Comparison of ENCODE assay signal across 25 cellular contexts in the genomic region with DNA sequence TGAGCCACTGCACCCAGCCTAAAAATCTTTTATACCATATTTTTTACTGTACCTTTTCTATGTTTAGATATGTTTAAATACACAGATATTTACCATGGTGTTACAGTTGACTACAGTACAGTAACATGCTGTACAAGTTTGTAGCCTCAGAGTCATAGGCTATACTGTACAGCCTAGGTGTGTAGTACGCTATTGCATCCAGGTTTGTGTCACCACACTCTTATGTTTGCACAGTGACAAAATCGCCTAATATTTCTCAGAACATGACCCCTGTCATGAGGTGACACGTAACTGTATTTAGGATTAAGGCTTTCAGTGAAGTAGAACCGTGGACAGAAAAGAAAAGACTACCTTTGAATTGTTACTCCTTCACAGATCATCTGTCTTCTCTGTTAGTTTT.
DNase-seq lines count a peak whose midpoint lies in the region; ATAC-seq, FAIRE-seq and TF ChIP-seq lines count a peak whose summit lies in the region.
"Had no signal": no experiment of that assay in that cellular context is flagged by ENCODE, and none has a peak within 500 bp of the region (broad histone marks: within the 10 kb centered on the region; RNA-seq: fewer than 3 reads in every experiment).

No MANE protein-coding gene starts in this region.

- no peak overlapping the region for H3K27ac ChIP-seq in HepG2 (ENCODE audit: extremely low read length, insufficient read depth, low read length)
- H3K27ac ChIP-seq: BLaER1 had no signal

- in situ Hi-C loops in HepG2 (cut with HindIII; ENCODE audit: extremely low pct_ligation_motif_present, low pct_unique_long_range_greater_than_20kb), result no loop called here

- no peak for TF ChIP-seq EP300 in HepG2 (IDR thresholded peaks at IDR 0.05; ENCODE audit: low read depth in 2 of 2, low read length in 2 of 2)
- TF ChIP-seq EP300 in HepG2 (CRISPR knock-in tag; IDR thresholded peaks at IDR 0.05; ENCODE audit: borderline replicate concordance), result no peak

- no peak for ATAC-seq in WTC11
- ATAC-seq in esophagus mucosa, result peak; percentile 97
- no peak for ATAC-seq in HepG2
- ATAC-seq in GM18873 (IDR thresholded peaks at IDR 0.05; ENCODE audit: low FRiP score, unreplicated experiment), result no peak
- ATAC-seq in activated CD4-positive, CD25-positive, alpha-beta regulatory T cell treated with anti-CD3 and anti-CD28 coated beads, Interleukin-2, amount 50 U/mL, for 24 hours, result no peak
- ATAC-seq: GM12878 had no signal

- TF ChIP-seq POLR2A in HepG2 (IDR thresholded peaks at IDR 0.05; ENCODE audit: insufficient read depth in 1 of 2, low read depth in 2 of 2, low read length in 2 of 2), result no peak
- no peak for TF ChIP-seq POLR2A in GM12891 (IDR thresholded peaks at IDR 0.05; ENCODE audit: low read depth, low read length)

- H3K4me3 Mint-ChIP-seq in WTC11, result no peak overlapping the region
- H3K4me3 Mint-ChIP-seq: CD14-positive monocyte; CD4-positive, alpha-beta memory T cell; CD4-positive, CD25-positive, alpha-beta regulatory T cell; CD8-positive, alpha-beta memory T cell had no signal

- no peaks in the 10 kb centered on the region for H3K9me3 Mint-ChIP-seq in WTC11
- H3K9me3 Mint-ChIP-seq: CD4-positive, alpha-beta memory T cell; CD8-positive, alpha-beta memory T cell had no signal

- WGBS in HepG2 (ENCODE audit: low lambda C conversion rate), result 95% methylated on average over 4 of the region's 4 CpGs

- no peak overlapping the region for H3K4me3 ChIP-seq in HepG2 (replicated peaks in 1 of 3; ENCODE audit: insufficient read depth in 1 of 3, low read depth in 2 of 3, low read length in 3 of 3)
- H3K4me3 ChIP-seq: BLaER1, GM12878 had no signal

- H3K36me3 ChIP-seq in HepG2 (replicated peaks in 1 of 2; ENCODE audit: control insufficient read depth in 1 of 2, insufficient read depth in 2 of 2, low read length in 2 of 2), result peaks cover 9 to 45% of the 10 kb centered on the region in 2 experiments
- H3K36me3 ChIP-seq: BE2C had no signal

- peaks cover 47% of the 10 kb centered on the region for H3K4me1 Mint-ChIP-seq in WTC11
- H3K4me1 Mint-ChIP-seq: CD14-positive monocyte; CD4-positive, CD25-positive, alpha-beta regulatory T cell; CD8-positive, alpha-beta memory T cell had no signal

- POLR2A ChIA-PET in WTC11 (lab: Charles Lee), result no interaction called here
- POLR2A ChIA-PET in HepG2 (lab: Yijun Ruan, JAX), result no interaction called here

- 0 out of 2 replicates have a peak overlapping the region, but pooled peaks have one; percentile 49 for H3K27ac Mint-ChIP-seq in WTC11
- H3K27ac Mint-ChIP-seq: CD14-positive monocyte; CD4-positive, alpha-beta memory T cell; CD4-positive, CD25-positive, alpha-beta regulatory T cell; CD8-positive, alpha-beta memory T cell had no signal

- H3K4me1 ChIP-seq in HepG2 (ENCODE audit: insufficient read depth, low read length), result peaks cover 86% of the 10 kb centered on the region
- H3K4me1 ChIP-seq: BE2C, BLaER1 had no signal

- H3K9ac ChIP-seq in HepG2 (ENCODE audit: insufficient read depth, low read depth, low read length), result no peak overlapping the region
- H3K9ac ChIP-seq: BLaER1 had no signal

- DNase-seq in WTC11 (ENCODE audit: low spot score) (no peak), HepG2 (ENCODE audit: low spot score) (no peak), GM12891 (ENCODE audit: insufficient read length, low spot score) (no peak), mucosa of gallbladder (ENCODE audit: low spot score) (no peak)
- DNase-seq: 8988T; ACHN; BE2C; C1 segment of cervical spinal cord; CD4-positive, alpha-beta memory T cell; CD4-positive, CD25-positive, alpha-beta regulatory T cell; CD8-positive, alpha-beta memory T cell; COR-L47; DMS 273 treated with DMSO at 0.1 percent for 48 hours; DMS153; DMS53; DMS79; DND-41; EL; GDM1 had no signal

- TF ChIP-seq RAD21 in HepG2 (CRISPR knock-in tag; IDR thresholded peaks at IDR 0.05), result no peak

- no peak for FAIRE-seq in HepG2 (lab: Jason Lieb, UNC)
- no peak for FAIRE-seq in GM12891 (lab: Jason Lieb, UNC)
- FAIRE-seq: GM12878 had no signal

- intact Hi-C loops in HepG2 (cut with micrococcal nuclease; ENCODE audit: unreplicated experiment), result no loop called here

- H3K79me2 ChIP-seq in HepG2 (ENCODE audit: insufficient read depth, low read length), result peaks cover 98% of the 10 kb centered on the region

- TF ChIP-seq CTCF in WTC11 (IDR thresholded peaks at IDR 0.05), result no peak
- no peak for TF ChIP-seq CTCF in HepG2 (CRISPR knock-in tag; IDR thresholded peaks at IDR 0.05)

- no peaks in the 10 kb centered on the region for H3K27me3 ChIP-seq in HepG2 (ENCODE audit: control insufficient read depth in 1 of 2, insufficient read depth in 2 of 2, low read length in 2 of 2)
- H3K27me3 ChIP-seq: BE2C, BLaER1 had no signal

- no peak overlapping the region for H3K4me2 ChIP-seq in HepG2 (ENCODE audit: low read depth, low read length)
- H3K4me2 ChIP-seq: BLaER1 had no signal

- H3K9me3 ChIP-seq in HepG2 (ENCODE audit: low read length), result no peaks in the 10 kb centered on the region
- H3K9me3 ChIP-seq: BE2C, BLaER1 had no signal

- no peak overlapping the region for H2AFZ ChIP-seq in HepG2 (ENCODE audit: low read length)

- H4K20me1 ChIP-seq in HepG2 (ENCODE audit: insufficient read depth, low read length), result peaks cover 39% of the 10 kb centered on the region

- CTCF ChIA-PET in WTC11 (lab: Charles Lee), result no interaction called here
- CTCF ChIA-PET in HepG2 (lab: Yijun Ruan, JAX; ENCODE audit: low intra/inter-chr PET ratio, low total read pairs), result no interaction called here

- H3K27me3 Mint-ChIP-seq in WTC11 (ENCODE audit: low read depth), result no peaks in the 10 kb centered on the region

- BruUV-seq in HepG2 (replicated peaks; lab: Mats Ljungman, UMichigan), result no TSS peak

- H3K36me3 Mint-ChIP-seq in WTC11, result no peaks in the 10 kb centered on the region
- H3K36me3 Mint-ChIP-seq: CD14-positive monocyte; CD4-positive, CD25-positive, alpha-beta regulatory T cell had no signal

TF ChIP-seq in WTC11, 78 proteins besides CTCF, POLR2A, EP300 and RAD21 (continues in another document):
- no peak for TF ChIP-seq PREB (CRISPR knock-in tag; IDR thresholded peaks at IDR 0.05; ENCODE audit: borderline replicate concordance)
- TF ChIP-seq, protein P1, sequence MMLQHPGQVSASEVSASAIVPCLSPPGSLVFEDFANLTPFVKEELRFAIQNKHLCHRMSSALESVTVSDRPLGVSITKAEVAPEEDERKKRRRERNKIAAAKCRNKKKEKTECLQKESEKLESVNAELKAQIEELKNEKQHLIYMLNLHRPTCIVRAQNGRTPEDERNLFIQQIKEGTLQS (CRISPR knock-in tag; conservative IDR thresholded peaks at IDR 0.05), result no peak
- TF ChIP-seq ZNF396 (CRISPR knock-in tag; IDR thresholded peaks at IDR 0.05; ENCODE audit: borderline replicate concordance), result no peak
- TF ChIP-seq NR1H2 (CRISPR knock-in tag; IDR thresholded peaks at IDR 0.05), result no peak
- no peak for TF ChIP-seq ZNF416 (CRISPR knock-in tag; IDR thresholded peaks at IDR 0.05)
- no peak for TF ChIP-seq NFE2L1 (CRISPR knock-in tag; IDR thresholded peaks at IDR 0.05)

TF ChIP-seq in HepG2, 621 proteins besides CTCF, POLR2A, EP300 and RAD21:
- TF ChIP-seq RBM22 (optimal IDR thresholded peaks at IDR 0.05; ENCODE audit: low read length) (peak; percentile 78), ZNF274 (CRISPR knock-in tag; IDR thresholded peaks at IDR 0.05) (no peak)
TF ChIP-seq in HepG2: peak in this region for 1.

TF ChIP-seq in GM12891, 5 proteins besides CTCF, POLR2A, EP300 and RAD21:
- TF ChIP-seq POU2F2 (IDR thresholded peaks at IDR 0.05; ENCODE audit: low read depth, low read length) (no peak), SPI1 (IDR thresholded peaks at IDR 0.05; ENCODE audit: low read depth, low read length) (no peak), POLR2AphosphoS5 (IDR thresholded peaks at IDR 0.05; ENCODE audit: low read depth, low read length) (no peak), TAF1 (IDR thresholded peaks at IDR 0.05; ENCODE audit: low read depth, low read length) (no peak), PAX5 (IDR thresholded peaks at IDR 0.05; ENCODE audit: insufficient read depth, low read length, severe bottlenecking) (no peak)
